In genomic region chr3:133136114-133137041, GRCh38 we compare ENCODE assay signal across 12 cellular contexts.
DNase-seq lines count a peak whose midpoint lies in the region; ATAC-seq and TF ChIP-seq lines count a peak whose summit lies in the region.
"Had no signal": no experiment of that assay in that cellular context is flagged by ENCODE, and none has a peak within 500 bp of the region (broad histone marks: within the 10 kb centered on the region; RNA-seq: fewer than 3 reads in every experiment).

No MANE protein-coding gene starts in this region.

- no peak overlapping the region for H3K9ac ChIP-seq in smooth muscle cell (ENCODE audit: low read depth)

- no peaks in the 10 kb centered on the region for H3K4me1 ChIP-seq in smooth muscle cell (ENCODE audit: low read depth)
- H3K4me1 ChIP-seq: A549, body of pancreas, tibial artery had no signal

- H3K4me3 ChIP-seq in smooth muscle cell (no peak overlapping the region), MG63 (no peak overlapping the region)
- H3K4me3 ChIP-seq: A549, body of pancreas, tibial artery had no signal

- H3K79me2 ChIP-seq in smooth muscle cell (ENCODE audit: low read depth): no peaks in the 10 kb centered on the region

- TF ChIP-seq CTCF in smooth muscle cell (IDR thresholded peaks at IDR 0.05; ENCODE audit: borderline replicate concordance, insufficient read depth, poor library complexity, severe bottlenecking): no peak

- H3K36me3 ChIP-seq in smooth muscle cell (ENCODE audit: low read depth) (no peaks in the 10 kb centered on the region), MG63 (no peaks in the 10 kb centered on the region)
- H3K36me3 ChIP-seq: tibial artery, WERI-Rb-1 had no signal

- 65% methylated on average over 2 of the region's 2 CpGs for WGBS in smooth muscle cell (ENCODE audit: low lambda C conversion rate)

- no peak overlapping the region for H2AFZ ChIP-seq in smooth muscle cell (ENCODE audit: low read depth)

- no peaks in the 10 kb centered on the region for H3F3A ChIP-seq in smooth muscle cell (ENCODE audit: low read depth)

- H3K4me2 ChIP-seq in smooth muscle cell: no peak overlapping the region
- H3K4me2 ChIP-seq: A549 had no signal

- DNase-seq in NCI-H1105 treated with DMSO at 0.1 percent for 48 hours (lab: John Stamatoyannopoulos, UW) (peak; percentile 15), NCI-H1105 (lab: John Stamatoyannopoulos, UW) (no peak), NCI-H510A treated with DMSO at 0.1 percent for 48 hours (lab: John Stamatoyannopoulos, UW) (peak; percentile 54), smooth muscle cell (lab: John Stamatoyannopoulos, UW; ENCODE audit: unreplicated experiment) (no peak), GDM1 (lab: John Stamatoyannopoulos, UW) (no peak), MG63 (no peak)
- DNase-seq: body of pancreas, tibial artery, WERI-Rb-1 had no signal

- H3K27ac ChIP-seq in smooth muscle cell (ENCODE audit: low read depth): peak overlapping the region; percentile 29
- H3K27ac ChIP-seq: A549, body of pancreas, tibial artery, WERI-Rb-1 had no signal

- H4K20me1 ChIP-seq in smooth muscle cell (ENCODE audit: low read depth): no peaks in the 10 kb centered on the region

- ATAC-seq in HG03108 (IDR thresholded peaks at IDR 0.05; ENCODE audit: unreplicated experiment): peak; percentile 55
- no peak for ATAC-seq in HG02588 (IDR thresholded peaks at IDR 0.05; ENCODE audit: unreplicated experiment)
- ATAC-seq: A549, body of pancreas had no signal

- H3K27me3 ChIP-seq in smooth muscle cell (ENCODE audit: low read depth) (no peaks in the 10 kb centered on the region), MG63 (no peaks in the 10 kb centered on the region)
- H3K27me3 ChIP-seq: body of pancreas, tibial artery had no signal

- H3K9me3 ChIP-seq in smooth muscle cell (replicated peaks; ENCODE audit: low read depth) (no peaks in the 10 kb centered on the region), MG63 (no peaks in the 10 kb centered on the region)
- H3K9me3 ChIP-seq: A549, body of pancreas, tibial artery had no signal

Comparison
In these comparisons a context has a peak if more than half of its experiments do, and no peak if none do; other contexts are left out.
1. DNase-seq: peak in NCI-H1105 treated with DMSO at 0.1 percent for 48 hours (single experiment) and NCI-H510A treated with DMSO at 0.1 percent for 48 hours (single experiment); none in NCI-H1105 (single experiment), smooth muscle cell (single experiment), GDM1 (single experiment) and MG63 (single experiment).